Comparison of ENCODE assay signal across 1 cellular context in the genomic region with DNA sequence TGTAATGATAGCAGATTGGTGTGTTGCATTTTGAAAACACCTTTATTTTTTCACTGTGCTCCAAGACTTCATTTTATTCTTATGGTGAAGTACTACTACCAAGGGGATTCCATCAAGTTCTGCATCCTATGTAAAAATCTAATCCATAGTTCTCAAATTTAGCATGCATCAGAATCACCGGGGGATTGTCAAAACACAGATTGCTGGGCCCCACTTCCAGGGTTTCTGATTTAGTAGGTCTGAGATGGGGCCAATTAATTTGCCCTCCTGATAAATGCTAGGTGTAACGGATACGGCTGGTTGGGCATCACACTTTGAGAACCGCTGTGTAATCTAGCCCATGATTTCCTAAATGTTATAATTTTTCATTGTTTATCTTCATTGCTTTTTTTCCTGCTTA.
TF ChIP-seq lines count a peak whose summit lies in the region.

No MANE protein-coding gene starts in this region.

TF ChIP-seq in GM12878, 131 proteins besides CTCF, POLR2A, EP300 and RAD21:
- TF ChIP-seq RUNX3 (IDR thresholded peaks at IDR 0.05; ENCODE audit: low read length) (no peak), ZNF274 (IDR thresholded peaks at IDR 0.05; ENCODE audit: insufficient read depth, insufficient read length) (no peak), STAT3 (IDR thresholded peaks at IDR 0.05; ENCODE audit: low read depth, low read length) (no peak)
- TF ChIP-seq, protein P1, sequence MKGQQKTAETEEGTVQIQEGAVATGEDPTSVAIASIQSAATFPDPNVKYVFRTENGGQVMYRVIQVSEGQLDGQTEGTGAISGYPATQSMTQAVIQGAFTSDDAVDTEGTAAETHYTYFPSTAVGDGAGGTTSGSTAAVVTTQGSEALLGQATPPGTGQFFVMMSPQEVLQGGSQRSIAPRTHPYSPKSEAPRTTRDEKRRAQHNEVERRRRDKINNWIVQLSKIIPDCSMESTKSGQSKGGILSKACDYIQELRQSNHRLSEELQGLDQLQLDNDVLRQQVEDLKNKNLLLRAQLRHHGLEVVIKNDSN (IDR thresholded peaks at IDR 0.05; ENCODE audit: borderline replicate concordance, extremely low read length, insufficient read depth, low read depth, low read length) = no peak
TF ChIP-seq in GM12878: peak in this region for 0.
